8 cellular contexts compared by ENCODE assay signal in genomic region chr11:102341844-102342318, GRCh38. TPM values are rescaled to one million over a fixed set of nuclear protein-coding genes. Genes with fewer than 3 reads are reported as not detected.
DNase-seq lines count a peak whose midpoint lies in the region; ATAC-seq and TF ChIP-seq lines count a peak whose summit lies in the region.

No MANE protein-coding gene starts in this region.

- TF ChIP-seq CTCF in OCI-LY7 (conservative IDR thresholded peaks at IDR 0.05; ENCODE audit: low read length) (peak; percentile 97), esophagus squamous epithelium (IDR thresholded peaks at IDR 0.05) (peak; percentile 68 to 82 (median 72)), nephron (IDR thresholded peaks at IDR 0.05; ENCODE audit: unreplicated experiment in 3 of 3) (peak; percentile 80 to 85 (median 83)), thyroid gland (IDR thresholded peaks at IDR 0.05) (peak; percentile 32 to 84 (median 80))

- H3K27me3 ChIP-seq in esophagus squamous epithelium (no peaks in the 10 kb centered on the region), thyroid gland (no peaks in the 10 kb centered on the region)

- no peaks in the 10 kb centered on the region for H3K9me3 ChIP-seq in OCI-LY7 (ENCODE audit: low read length)
- no peaks in the 10 kb centered on the region for H3K9me3 ChIP-seq in esophagus squamous epithelium
- no peaks in the 10 kb centered on the region for H3K9me3 ChIP-seq in thyroid gland

- no peak overlapping the region for H2AFZ ChIP-seq in OCI-LY7 (ENCODE audit: low read length)

- peak; percentile 46 for ATAC-seq in GM21390 (IDR thresholded peaks at IDR 0.05; ENCODE audit: unreplicated experiment)

- no peak overlapping the region for H3K4me3 Mint-ChIP-seq in activated T-cell treated with anti-CD3 and anti-CD28 coated beads, Interleukin-2, amount 50 U/mL, for 24 hours
- H3K4me3 Mint-ChIP-seq in nephron = peak overlapping the region in 2 of 3 experiments; percentile 24 to 29

- H3K36me3 ChIP-seq in OCI-LY7 (ENCODE audit: insufficient read depth, low read length) (peaks cover 27% of the 10 kb centered on the region), esophagus squamous epithelium (peaks cover 0 to 10% (median 0%) of the 10 kb centered on the region in 3 donors), thyroid gland (no peaks in the 10 kb centered on the region)

- H3K4me3 ChIP-seq in OCI-LY7 (ENCODE audit: low read depth, low read length, poor library complexity, severe bottlenecking) (no peak overlapping the region), esophagus squamous epithelium (no peak overlapping the region), thyroid gland (replicated peaks in 1 of 3) (no peak overlapping the region)

- H3K36me3 Mint-ChIP-seq in activated T-cell treated with anti-CD3 and anti-CD28 coated beads, Interleukin-2, amount 50 U/mL, for 24 hours (ENCODE audit: low read depth) = peaks cover 31% of the 10 kb centered on the region
- no peaks in the 10 kb centered on the region for H3K36me3 Mint-ChIP-seq in nephron (ENCODE audit: low read depth)

- peaks cover 56% of the 10 kb centered on the region for H3K4me1 Mint-ChIP-seq in activated T-cell treated with anti-CD3 and anti-CD28 coated beads, Interleukin-2, amount 50 U/mL, for 24 hours (ENCODE audit: low read depth)
- H3K4me1 Mint-ChIP-seq in nephron = peaks cover 7% of the 10 kb centered on the region

- H3K4me1 ChIP-seq in OCI-LY7 (ENCODE audit: insufficient read depth, low read length, poor library complexity, severe bottlenecking) = peaks cover 11% of the 10 kb centered on the region
- H3K4me1 ChIP-seq in esophagus squamous epithelium = peaks cover 0 to 17% (median 2%) of the 10 kb centered on the region in 3 donors
- H3K4me1 ChIP-seq in thyroid gland = peaks cover 7 to 10% of the 10 kb centered on the region in 2 donors

- H3K27me3 Mint-ChIP-seq in activated T-cell treated with anti-CD3 and anti-CD28 coated beads, Interleukin-2, amount 50 U/mL, for 24 hours = no peaks in the 10 kb centered on the region
- no peaks in the 10 kb centered on the region for H3K27me3 Mint-ChIP-seq in nephron (ENCODE audit: low read depth)

- H4K20me1 ChIP-seq in OCI-LY7 (ENCODE audit: insufficient read depth, low read length) = no peaks in the 10 kb centered on the region

- intact Hi-C loops in OCI-LY7 (cut with micrococcal nuclease; ENCODE audit: unreplicated experiment) (loop anchor here (1.0 kb wide), 3 partner anchors 54 to 271 kb away; no protein-coding TSS in a partner anchor), esophagus squamous epithelium (cut with DNase I) (loop anchor here (5.0 kb wide), 1 partner anchor 55 kb away; no protein-coding TSS in a partner anchor), thyroid gland (cut with DNase I) (loop anchor here (5.0 to 10.0 kb wide), 4 partner anchors 53 to 323 kb away; no protein-coding TSS in a partner anchor)

- TF ChIP-seq POLR2A in esophagus squamous epithelium (IDR thresholded peaks at IDR 0.05) = no peak
- TF ChIP-seq POLR2A in thyroid gland (IDR thresholded peaks at IDR 0.05) = no peak

- no peak overlapping the region for H3K4me2 ChIP-seq in OCI-LY7 (ENCODE audit: low read length)

- peak; percentile 82 for TF ChIP-seq RAD21 in Ishikawa (IDR thresholded peaks at IDR 0.05; ENCODE audit: low read depth)

- POLR2A ChIA-PET in OCI-LY7 (lab: Charles Lee) = interaction anchor here (0.6 to 2.0 kb wide), 11 partner anchors 18 to 274 kb away, joined by 3 to 8 read pairs (median 5); no protein-coding TSS in a partner anchor

- no peaks in the 10 kb centered on the region for H3K9me3 Mint-ChIP-seq in activated T-cell treated with anti-CD3 and anti-CD28 coated beads, Interleukin-2, amount 50 U/mL, for 24 hours
- no peaks in the 10 kb centered on the region for H3K9me3 Mint-ChIP-seq in nephron

- DNase-seq in D341Med (ENCODE audit: low spot score) = peak; percentile 67
- DNase-seq in OCI-LY7 (ENCODE audit: low spot score) = peak; percentile 86
- DNase-seq in activated T-cell treated with anti-CD3 and anti-CD28 coated beads, Interleukin-2, amount 50 U/mL, for 24 hours = peak; percentile 70
- no peak for DNase-seq in esophagus squamous epithelium (lab: John Stamatoyannopoulos, UW)
- DNase-seq in thyroid gland = peak; percentile 83 to 84

- WGBS in esophagus squamous epithelium, 2 donors = 13 to 33% methylated on average over 1 of the region's 1 CpG
- 44 to 50% methylated on average over 1 of the region's 1 CpG for WGBS in thyroid gland, 2 donors

- no peak overlapping the region for H3K27ac ChIP-seq in OCI-LY7 (ENCODE audit: low read depth, low read length, poor library complexity, severe bottlenecking)
- no peak overlapping the region for H3K27ac ChIP-seq in esophagus squamous epithelium
- H3K27ac ChIP-seq in thyroid gland = no peak overlapping the region

- H3K9me2 ChIP-seq in OCI-LY7 (ENCODE audit: insufficient read depth, low read length) = no peaks in the 10 kb centered on the region

- BruUV-seq in OCI-LY7 (replicated peaks; lab: Mats Ljungman, UMichigan) = no TSS peak

- no peak overlapping the region for H3K27ac Mint-ChIP-seq in activated T-cell treated with anti-CD3 and anti-CD28 coated beads, Interleukin-2, amount 50 U/mL, for 24 hours
- peak overlapping the region in 1 of 3 experiments; percentile 34 for H3K27ac Mint-ChIP-seq in nephron

- H3K79me2 ChIP-seq in OCI-LY7 (ENCODE audit: insufficient read depth, low read depth, low read length) = peaks cover 10% of the 10 kb centered on the region; the same call in 1 of the 2 replicates

- TF ChIP-seq EP300 in Ishikawa (IDR thresholded peaks at IDR 0.05; ENCODE audit: borderline replicate concordance) = no peak

- CTCF ChIA-PET in OCI-LY7 (lab: Charles Lee; ENCODE audit: unreplicated experiment) = interaction anchor here (0.7 to 1.9 kb wide), 10 partner anchors 9 to 324 kb away, joined by 3 to 29 read pairs (median 4); no protein-coding TSS in a partner anchor

TF ChIP-seq in Ishikawa, 13 proteins besides CTCF, POLR2A, EP300 and RAD21:
- TF ChIP-seq YY1 (IDR thresholded peaks at IDR 0.05; ENCODE audit: low read depth) (no peak), FOXM1 (IDR thresholded peaks at IDR 0.05; ENCODE audit: borderline replicate concordance, low read depth) (no peak), CEBPB (IDR thresholded peaks at IDR 0.05) (no peak), EGR1 (IDR thresholded peaks at IDR 0.05) (no peak), USF1 (IDR thresholded peaks at IDR 0.05) (no peak)
TF ChIP-seq in Ishikawa: peak in this region for 0.

RNA-seq across cellular contexts. Expression of gene BIRC2, which starts 5.1 kb away (rescaled TPM):
- total RNA-seq in OCI-LY7 (2014; rRNA removed; shearing (Covaris generic)) = 32.6 and 38.0 TPM in 2 replicates
- 36.1 and 40.7 TPM in 2 replicates for total RNA-seq in OCI-LY7 (2022)
- total RNA-seq in esophagus squamous epithelium = 10 to 100 TPM; 18.9 to 38.7 (median 26.4) TPM
- 100 to 1,000 TPM in 1 of 4 donors, 10 to 100 TPM in 3; 43.9 to 152 (median 72.9) TPM for total RNA-seq in thyroid gland

RNA-seq across cellular contexts. Expression of gene BIRC3, which starts 24.6 kb away (rescaled TPM):
- total RNA-seq in OCI-LY7 (2014; rRNA removed; shearing (Covaris generic)) = 23.0 and 27.2 TPM in 2 replicates
- total RNA-seq in OCI-LY7 (2022) = 66.9 and 69.2 TPM in 2 replicates
- 1 to 10 TPM; 2.4 to 6.9 (median 6.0) TPM for total RNA-seq in esophagus squamous epithelium
- 1 to 10 TPM; 2.0 to 6.0 (median 4.1) TPM for total RNA-seq in thyroid gland
